Comparison of ENCODE assay signal across 8 cellular contexts in genomic region chr1:48775817-48776399, GRCh38. TPM values are rescaled to one million over a fixed set of nuclear protein-coding genes. Genes with fewer than 3 reads are reported as not detected.
DNase-seq lines count a peak whose midpoint lies in the region; ATAC-seq and TF ChIP-seq lines count a peak whose summit lies in the region.

No MANE protein-coding gene starts in this region.

- DNase-seq in GM12865 (ENCODE audit: low read depth) (no peak), SK-N-DZ (ENCODE audit: low spot score) (peak; percentile 13), glutamatergic neuron (no peak), sigmoid colon (no peak), GM19238 (ENCODE audit: insufficient read length, low spot score) (no peak), DMS 273 treated with DMSO at 0.1 percent for 48 hours (lab: John Stamatoyannopoulos, UW) (no peak), GF-D8 (lab: John Stamatoyannopoulos, UW) (no peak)

- H3K27ac ChIP-seq in sigmoid colon, result peak overlapping the region; percentile 85 to 93 (median 86)

- H3K36me3 Mint-ChIP-seq in glutamatergic neuron (ENCODE audit: unreplicated experiment), result peaks cover 6% of the 10 kb centered on the region

- no peak for TF ChIP-seq POLR2A in sigmoid colon (IDR thresholded peaks at IDR 0.05)

- H3K27me3 ChIP-seq in sigmoid colon, result no peaks in the 10 kb centered on the region

- peaks cover 11% of the 10 kb centered on the region for H3K9me3 Mint-ChIP-seq in glutamatergic neuron (ENCODE audit: unreplicated experiment)

- peak overlapping the region; percentile 98 for H3K27ac Mint-ChIP-seq in glutamatergic neuron (ENCODE audit: unreplicated experiment)

- TF ChIP-seq EP300 in sigmoid colon (IDR thresholded peaks at IDR 0.05), result no peak

- intact Hi-C loops in sigmoid colon (cut with DNase I), result no loop called here

- H3K4me3 ChIP-seq in GM12865 (ENCODE audit: low read depth, low read length), result peak overlapping the region; percentile 29; the same call in 1 of the 2 replicates
- H3K4me3 ChIP-seq in sigmoid colon, result peak overlapping the region; percentile 75 to 97 (median 88)

- no peaks in the 10 kb centered on the region for H3K9me3 ChIP-seq in sigmoid colon

- TF ChIP-seq CTCF in GM12865 (IDR thresholded peaks at IDR 0.05; ENCODE audit: insufficient read depth, low read depth, low read length, missing control alignments) (no peak), glutamatergic neuron (IDR thresholded peaks at IDR 0.05; ENCODE audit: partially characterized antibody, unreplicated experiment) (no peak), sigmoid colon (IDR thresholded peaks at IDR 0.05) (no peak)

- ATAC-seq in GM18498 (IDR thresholded peaks at IDR 0.05; ENCODE audit: unreplicated experiment), result no peak

- H3K4me1 Mint-ChIP-seq in glutamatergic neuron (ENCODE audit: low read depth, unreplicated experiment), result peaks cover 11% of the 10 kb centered on the region

- peaks cover 12% of the 10 kb centered on the region for H3K27me3 Mint-ChIP-seq in glutamatergic neuron (ENCODE audit: unreplicated experiment)

- no peaks in the 10 kb centered on the region for H3K36me3 ChIP-seq in sigmoid colon

- WGBS in sigmoid colon, 2 donors, result 8 to 33% methylated on average over 8 of the region's 8 CpGs

- peak overlapping the region; percentile 100 for H3K4me3 Mint-ChIP-seq in glutamatergic neuron (ENCODE audit: unreplicated experiment)

- peaks cover 0 to 56% (median 41%) of the 10 kb centered on the region in 4 donors for H3K4me1 ChIP-seq in sigmoid colon

RNA-seq across cellular contexts. Expression of gene BEND5, which starts 0.8 kb away (rescaled TPM):
- 17.0 and 30.1 TPM in 2 replicates for polyA plus RNA-seq in SK-N-DZ (2014; cell fraction: cytosol; rRNA removed)
- polyA plus RNA-seq in SK-N-DZ (2014; cell fraction: nucleus; rRNA removed), result 11.1 and 15.9 TPM in 2 replicates
- 34.8 TPM for total RNA-seq in glutamatergic neuron (ENCODE audit: unreplicated experiment)
- total RNA-seq in sigmoid colon, result 10 to 100 TPM; 10.9 to 12.7 (median 11.8) TPM
- polyA plus RNA-seq in sigmoid colon, result 1 to 10 TPM; 1.6 to 6.2 (median 2.4) TPM
